25 cellular contexts compared by ENCODE assay signal in the genomic region with DNA sequence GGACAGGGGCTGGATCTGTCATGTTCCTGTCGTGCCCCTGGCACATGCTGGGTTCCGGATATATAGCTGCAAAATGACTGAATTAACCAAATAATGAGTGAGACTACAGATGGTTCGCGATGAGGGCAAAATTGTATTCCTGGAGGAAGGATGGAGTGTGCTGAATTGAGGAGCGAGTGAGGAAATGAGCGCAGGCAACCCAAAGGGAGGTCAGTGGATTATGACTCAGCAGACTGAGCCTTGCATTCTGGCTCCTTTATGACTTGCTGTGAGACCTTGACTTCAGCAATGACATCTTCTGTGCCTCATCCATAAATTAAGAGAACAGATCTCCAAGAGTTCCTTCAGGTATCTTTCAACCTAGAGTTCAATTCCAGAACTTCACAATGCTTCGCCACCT.
"Had no signal": no experiment of that assay in that cellular context is flagged by ENCODE, and none has a peak within 500 bp of the region (broad histone marks: within the 10 kb centered on the region; RNA-seq: fewer than 3 reads in every experiment).

No MANE protein-coding gene starts in this region.

- H3K4me1 Mint-ChIP-seq: activated CD4-positive, alpha-beta T cell treated with anti-CD3 and anti-CD28 coated beads, Interleukin-2, amount 10 ng/mL, durations not matched to agents 7 days and 5 days; activated naive CD4-positive, alpha-beta T cell treated with anti-CD3 and anti-CD28 coated beads, Interleukin-2, amount 10 ng/mL, durations not matched to agents 7 days and 5 days; activated naive CD8-positive, alpha-beta T cell treated with anti-CD3 and anti-CD28 coated beads, Interleukin-2, amount 50 U/mL, for 24 hours; nephron had no signal

- H3K4me1 ChIP-seq: ascending aorta, gastrocnemius medialis, tibial nerve had no signal

- H3K9me3 ChIP-seq: ascending aorta, gastrocnemius medialis, lower lobe of right lung, tibial nerve had no signal

- H3K27ac ChIP-seq: ascending aorta, coronary artery, hepatocyte, lower lobe of right lung, tibial nerve had no signal

- H3K27me3 ChIP-seq: ascending aorta, gastrocnemius medialis, hepatocyte, tibial nerve had no signal

- H3K36me3 ChIP-seq: ascending aorta, gastrocnemius medialis, lower lobe of right lung, tibial nerve had no signal

- DNase-seq: activated CD4-positive, alpha-beta T cell treated with anti-CD3 and anti-CD28 coated beads, Interleukin-2, amount 10 ng/mL, durations not matched to agents 7 days and 5 days; activated CD8-positive, alpha-beta memory T cell treated with anti-CD3 and anti-CD28 coated beads, Interleukin-2, amount 50 U/mL, for 4 hours; activated CD8-positive, alpha-beta T cell treated with anti-CD3 and anti-CD28 coated beads, Interleukin-2, amount 10 ng/mL, durations not matched to agents 7 days and 5 days; activated naive CD4-positive, alpha-beta T cell treated with anti-CD3 and anti-CD28 coated beads, Interleukin-2, amount 10 ng/mL, durations not matched to agents 7 days and 5 days; activated naive CD8-positive, alpha-beta T cell treated with anti-CD3 and anti-CD28 coated beads, Interleukin-2, amount 50 U/mL, for 24 hours; activated T-cell treated with anti-CD3 and anti-CD28 coated beads, Interleukin-2, amount 50 U/mL, for 4 hours; gastrocnemius medialis; left cardiac atrium; lower lobe of right lung; midbrain; occipital lobe; right cardiac atrium; small intestine; stimulated activated CD4-positive, alpha-beta T cell treated with anti-CD3 and anti-CD28 coated beads, Interleukin-15, amount 100 ng/mL, for 24 hours; stimulated activated CD4-positive, alpha-beta T cell treated with anti-CD3 and anti-CD28 coated beads, Interleukin-2, amount 100 ng/mL, for 48 hours had no signal

- H3K4me3 ChIP-seq: ascending aorta, coronary artery, gastrocnemius medialis, hepatocyte, lower lobe of right lung, tibial nerve had no signal

- H3K27ac Mint-ChIP-seq: activated CD4-positive, alpha-beta T cell treated with anti-CD3 and anti-CD28 coated beads, Interleukin-2, amount 10 ng/mL, durations not matched to agents 7 days and 5 days; activated CD8-positive, alpha-beta T cell treated with anti-CD3 and anti-CD28 coated beads, Interleukin-2, amount 10 ng/mL, durations not matched to agents 7 days and 5 days; activated naive CD4-positive, alpha-beta T cell treated with anti-CD3 and anti-CD28 coated beads, Interleukin-2, amount 10 ng/mL, durations not matched to agents 7 days and 5 days; activated naive CD8-positive, alpha-beta T cell treated with anti-CD3 and anti-CD28 coated beads, Interleukin-2, amount 50 U/mL, for 24 hours; nephron; progenitor cell of endocrine pancreas; stimulated activated naive CD8-positive, alpha-beta T cell treated with anti-CD3 and anti-CD28 coated beads, Interleukin-15, Interleukin-2, amounts not matched to agents 100 ng/mL and 50 ng/mL, for 24 hours had no signal

- H3K9me3 Mint-ChIP-seq: activated CD4-positive, alpha-beta T cell treated with anti-CD3 and anti-CD28 coated beads, Interleukin-2, amount 10 ng/mL, durations not matched to agents 7 days and 5 days; activated naive CD4-positive, alpha-beta T cell treated with anti-CD3 and anti-CD28 coated beads, Interleukin-2, amount 10 ng/mL, durations not matched to agents 7 days and 5 days; activated naive CD8-positive, alpha-beta T cell treated with anti-CD3 and anti-CD28 coated beads, Interleukin-2, amount 50 U/mL, for 24 hours; activated T-cell treated with anti-CD3 and anti-CD28 coated beads, Interleukin-2, amount 50 U/mL, for 4 hours; nephron; stimulated activated naive CD8-positive, alpha-beta T cell treated with anti-CD3 and anti-CD28 coated beads, Interleukin-15, Interleukin-2, amounts not matched to agents 100 ng/mL and 50 ng/mL, for 24 hours had no signal

- H3K36me3 Mint-ChIP-seq: activated naive CD4-positive, alpha-beta T cell treated with anti-CD3 and anti-CD28 coated beads, Interleukin-2, amount 10 ng/mL, durations not matched to agents 7 days and 5 days had no signal

- H3K27me3 Mint-ChIP-seq: activated CD4-positive, alpha-beta T cell treated with anti-CD3 and anti-CD28 coated beads, Interleukin-2, amount 10 ng/mL, durations not matched to agents 7 days and 5 days; activated naive CD4-positive, alpha-beta T cell treated with anti-CD3 and anti-CD28 coated beads, Interleukin-2, amount 10 ng/mL, durations not matched to agents 7 days and 5 days; activated naive CD8-positive, alpha-beta T cell treated with anti-CD3 and anti-CD28 coated beads, Interleukin-2, amount 50 U/mL, for 24 hours; progenitor cell of endocrine pancreas; stimulated activated naive CD8-positive, alpha-beta T cell treated with anti-CD3 and anti-CD28 coated beads, Interleukin-15, Interleukin-2, amounts not matched to agents 100 ng/mL and 50 ng/mL, for 24 hours had no signal

- H3K4me3 Mint-ChIP-seq: activated CD4-positive, alpha-beta T cell treated with anti-CD3 and anti-CD28 coated beads, Interleukin-2, amount 10 ng/mL, durations not matched to agents 7 days and 5 days; activated CD8-positive, alpha-beta T cell treated with anti-CD3 and anti-CD28 coated beads, Interleukin-2, amount 10 ng/mL, durations not matched to agents 7 days and 5 days; activated naive CD4-positive, alpha-beta T cell treated with anti-CD3 and anti-CD28 coated beads, Interleukin-2, amount 10 ng/mL, durations not matched to agents 7 days and 5 days; activated naive CD8-positive, alpha-beta T cell treated with anti-CD3 and anti-CD28 coated beads, Interleukin-2, amount 50 U/mL, for 24 hours; activated T-cell treated with anti-CD3 and anti-CD28 coated beads, Interleukin-2, amount 50 U/mL, for 4 hours; nephron; stimulated activated naive CD8-positive, alpha-beta T cell treated with anti-CD3 and anti-CD28 coated beads, Interleukin-15, Interleukin-2, amounts not matched to agents 100 ng/mL and 50 ng/mL, for 24 hours had no signal

- FAIRE-seq: endometrium, islet of Langerhans, small intestine, urothelium cell line had no signal
